In the genomic region with DNA sequence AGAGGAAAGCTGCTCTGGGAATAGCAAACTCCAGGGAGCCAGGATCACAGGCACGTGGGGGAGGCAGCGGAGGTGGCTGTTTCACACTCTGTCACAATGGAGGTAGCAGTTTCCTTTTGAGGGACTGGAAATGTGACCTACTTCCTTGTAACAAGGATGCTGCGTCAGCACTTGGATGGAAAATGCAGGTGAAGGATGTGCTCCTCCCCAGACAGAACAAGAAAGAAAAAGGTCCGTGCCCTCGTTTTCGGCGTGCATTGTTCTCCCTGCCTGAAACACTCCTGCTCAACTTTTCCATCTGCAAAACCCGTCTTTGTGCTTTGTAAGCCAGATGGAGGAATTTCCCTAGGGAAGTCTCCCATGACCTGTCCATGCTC, we compare ENCODE assay signal across 15 cellular contexts. TPM values are rescaled to one million over a fixed set of nuclear protein-coding genes. Genes with fewer than 3 reads are reported as not detected.
DNase-seq lines count a peak whose midpoint lies in the region; ATAC-seq, FAIRE-seq and TF ChIP-seq lines count a peak whose summit lies in the region.
"Had no signal": no experiment of that assay in that cellular context is flagged by ENCODE, and none has a peak within 500 bp of the region (broad histone marks: within the 10 kb centered on the region; RNA-seq: fewer than 3 reads in every experiment).

No MANE protein-coding gene starts in this region.

- peak; percentile 29 for DNase-seq in RPMI8226
- DNase-seq in endodermal cell: peak; percentile 55
- no peak for DNase-seq in HepG2 (ENCODE audit: low spot score)
- peak; percentile 1 for DNase-seq in renal cortical epithelial cell (ENCODE audit: low read depth)
- DNase-seq in SIG-M5 treated with dmso at 0.1 percent for 504 hours (lab: John Stamatoyannopoulos, UW; ENCODE audit: unreplicated experiment): no peak
- DNase-seq in COR-L47 (lab: John Stamatoyannopoulos, UW): no peak
- DNase-seq in HT-29 (ENCODE audit: low spot score): no peak
- DNase-seq: activated naive CD4-positive, alpha-beta T cell treated with Interleukin-2 at 50 U/mL for 16 hours; BE2C; DMS 273 treated with DMSO at 0.1 percent for 48 hours; NCI-H1105 treated with DMSO at 0.1 percent for 48 hours had no signal

- ATAC-seq in HepG2 (no peak), GM21723 (IDR thresholded peaks at IDR 0.05; ENCODE audit: unreplicated experiment) (no peak)

- H3K79me2 ChIP-seq in HepG2 (ENCODE audit: insufficient read depth, low read length): no peaks in the 10 kb centered on the region

- no peaks in the 10 kb centered on the region for H3K36me3 Mint-ChIP-seq in endodermal cell (ENCODE audit: low read depth)
- H3K36me3 Mint-ChIP-seq: IgD-negative memory B cell had no signal

- no peak for TF ChIP-seq EP300 in HepG2 (IDR thresholded peaks at IDR 0.05; ENCODE audit: low read depth in 2 of 2, low read length in 2 of 2)
- no peak for TF ChIP-seq EP300 in HepG2 (CRISPR knock-in tag; IDR thresholded peaks at IDR 0.05; ENCODE audit: borderline replicate concordance)

- H4K20me1 ChIP-seq in HepG2 (ENCODE audit: insufficient read depth, low read length): no peaks in the 10 kb centered on the region

- H3K9ac ChIP-seq in endodermal cell (ENCODE audit: extremely low read depth, low read length, poor library complexity, severe bottlenecking): no peak overlapping the region
- no peak overlapping the region for H3K9ac ChIP-seq in HepG2 (ENCODE audit: insufficient read depth, low read depth, low read length)

- H3K27me3 ChIP-seq in endodermal cell (ENCODE audit: control insufficient read depth, insufficient read depth, low read length, poor library complexity, severe bottlenecking): no peaks in the 10 kb centered on the region
- peaks cover under 1 to 11% of the 10 kb centered on the region in 2 experiments; a peak in 1 of 5 replicates for H3K27me3 ChIP-seq in HepG2 (ENCODE audit: control insufficient read depth in 1 of 2, insufficient read depth in 2 of 2, low read length in 2 of 2)
- H3K27me3 ChIP-seq: BE2C, dorsolateral prefrontal cortex had no signal

- peaks cover 27% of the 10 kb centered on the region for H3K9me3 Mint-ChIP-seq in endodermal cell

- no TSS peak for BruUV-seq in HepG2 (replicated peaks; lab: Mats Ljungman, UMichigan)

- no peak for TF ChIP-seq POLR2A in HepG2 (IDR thresholded peaks at IDR 0.05; ENCODE audit: insufficient read depth in 1 of 2, low read depth in 2 of 2, low read length in 2 of 2)

- FAIRE-seq in HepG2 (lab: Jason Lieb, UNC): no peak

- H3K36me3 ChIP-seq in endodermal cell (ENCODE audit: control insufficient read depth, insufficient read depth, low read length) (no peaks in the 10 kb centered on the region), HepG2 (replicated peaks in 1 of 2; ENCODE audit: control insufficient read depth in 1 of 2, insufficient read depth in 2 of 2, low read length in 2 of 2) (no peaks in the 10 kb centered on the region)
- H3K36me3 ChIP-seq: BE2C had no signal

- H3K4me1 Mint-ChIP-seq in endodermal cell: peaks cover 5% of the 10 kb centered on the region

- TF ChIP-seq CTCF in endodermal cell (conservative IDR thresholded peaks at IDR 0.05): no peak
- TF ChIP-seq CTCF in HepG2 (CRISPR knock-in tag; IDR thresholded peaks at IDR 0.05): no peak

- H3K4me3 ChIP-seq in endodermal cell (ENCODE audit: low read length) (no peak overlapping the region), HepG2 (replicated peaks in 1 of 3; ENCODE audit: insufficient read depth in 1 of 3, low read depth in 2 of 3, low read length in 3 of 3) (no peak overlapping the region)
- H3K4me3 ChIP-seq: dorsolateral prefrontal cortex had no signal

- H3K4me3 Mint-ChIP-seq in endodermal cell: no peak overlapping the region
- H3K4me3 Mint-ChIP-seq: IgD-negative memory B cell; stimulated activated naive CD8-positive, alpha-beta T cell treated with anti-CD3 and anti-CD28 coated beads, Interleukin-15, Interleukin-2, amounts not matched to agents 100 ng/mL and 50 ng/mL, for 24 hours had no signal

- POLR2A ChIA-PET in HepG2 (lab: Yijun Ruan, JAX): no interaction called here

- no peaks in the 10 kb centered on the region for H3K4me1 ChIP-seq in endodermal cell (ENCODE audit: control insufficient read depth, insufficient read depth, low read length)
- H3K4me1 ChIP-seq in HepG2 (ENCODE audit: insufficient read depth, low read length): no peaks in the 10 kb centered on the region
- H3K4me1 ChIP-seq: BE2C had no signal

- CTCF ChIA-PET in HepG2 (lab: Yijun Ruan, JAX; ENCODE audit: low intra/inter-chr PET ratio, low total read pairs): no interaction called here

- no peak overlapping the region for H3K27ac Mint-ChIP-seq in endodermal cell
- H3K27ac Mint-ChIP-seq: stimulated activated naive CD8-positive, alpha-beta T cell treated with anti-CD3 and anti-CD28 coated beads, Interleukin-15, Interleukin-2, amounts not matched to agents 100 ng/mL and 50 ng/mL, for 24 hours had no signal

- H3K9me3 ChIP-seq in endodermal cell (ENCODE audit: control insufficient read depth, low read length): peaks cover 31% of the 10 kb centered on the region
- H3K9me3 ChIP-seq in HepG2 (ENCODE audit: low read length): peaks cover 9% of the 10 kb centered on the region
- H3K9me3 ChIP-seq: BE2C had no signal

- no peak overlapping the region for H2AFZ ChIP-seq in HepG2 (ENCODE audit: low read length)

- intact Hi-C loops in HepG2 (cut with micrococcal nuclease; ENCODE audit: unreplicated experiment): no loop called here

- 78 to 88% methylated on average over 8 of the region's 8 CpGs for WGBS in endodermal cell (ENCODE audit: insufficient coverage in 1 of 2, insufficient read length in 1 of 2), 2 experiments
- WGBS in HepG2 (ENCODE audit: low lambda C conversion rate): 45% methylated on average over 8 of the region's 8 CpGs

- no peak for TF ChIP-seq RAD21 in HepG2 (CRISPR knock-in tag; IDR thresholded peaks at IDR 0.05)

- H3K27me3 Mint-ChIP-seq in endodermal cell (ENCODE audit: insufficient read depth): peaks cover 17% of the 10 kb centered on the region

- H3K4me2 ChIP-seq in HepG2 (ENCODE audit: low read depth, low read length): no peak overlapping the region

- in situ Hi-C loops in HepG2 (cut with HindIII; ENCODE audit: extremely low pct_ligation_motif_present, low pct_unique_long_range_greater_than_20kb): no loop called here

- H3K27ac ChIP-seq in endodermal cell (ENCODE audit: low read depth, low read length): no peak overlapping the region
- H3K27ac ChIP-seq in HepG2 (ENCODE audit: extremely low read length, insufficient read depth, low read length): no peak overlapping the region
- H3K27ac ChIP-seq: dorsolateral prefrontal cortex had no signal

TF ChIP-seq in HepG2, 621 proteins besides CTCF, POLR2A, EP300 and RAD21:
- TF ChIP-seq MAFK (conservative IDR thresholded peaks at IDR 0.05 in 1 of 2, IDR thresholded peaks at IDR 0.05 in 1 of 2; ENCODE audit: low read length in 2 of 2): peak; percentile 13 to 45; a peak in 2 of 4 replicates
- no peak for TF ChIP-seq NKX3-1 (CRISPR knock-in tag; IDR thresholded peaks at IDR 0.05)
- TF ChIP-seq MTF2 (CRISPR knock-in tag; IDR thresholded peaks at IDR 0.05; ENCODE audit: borderline replicate concordance): no peak
- no peak for TF ChIP-seq SCMH1 (CRISPR knock-in tag; IDR thresholded peaks at IDR 0.05; ENCODE audit: borderline replicate concordance)
- 0 out of 2 replicates have a peak, but pooled peaks have one; percentile 34 for TF ChIP-seq MAFF (IDR thresholded peaks at IDR 0.05; ENCODE audit: low read depth, low read length)
- TF ChIP-seq ZNF274 (CRISPR knock-in tag; IDR thresholded peaks at IDR 0.05): no peak

RNA-seq across cellular contexts. Expression of a gene that starts 55.1 kb away (rescaled TPM):
- total RNA-seq in endodermal cell (10 to 100 TPM; 62.2 to 74.9 TPM), HepG2 (2016; rRNA removed; fragmentation: Illumina TruSeq; extraction: Trizol) (3.4 and 3.8 TPM in 2 replicates), renal cortical epithelial cell (8.3 and 12.9 TPM in 2 replicates)
- polyA plus RNA-seq in endodermal cell (2013, experiment 1 of 2): 46.2 TPM
- polyA plus RNA-seq in endodermal cell (2013, experiment 2 of 2): 45.0 TPM
- 1.1 and 1.3 TPM in 2 replicates for total RNA-seq in HepG2 (2016; cell fraction: cytosol; rRNA removed; fragmentation: Illumina TruSeq; extraction: Trizol; ENCODE audit: low read depth)
- total RNA-seq in HepG2 (2016; cell fraction: insoluble cytoplasmic fraction; rRNA removed; fragmentation: Illumina TruSeq; extraction: Trizol): 3.2 and 3.8 TPM in 2 replicates
- 1.5 and 2.4 TPM in 2 replicates for total RNA-seq in HepG2 (2016; cell fraction: membrane; rRNA removed; fragmentation: Illumina TruSeq; extraction: Trizol)
- 3.8 TPM in 2 replicates for total RNA-seq in HepG2 (2016; cell fraction: nucleus; rRNA removed; fragmentation: Illumina TruSeq; extraction: Trizol)
- 4.6 and 5.3 TPM in 2 replicates for polyA plus RNA-seq in HepG2 (2011; rRNA removed)
- polyA plus RNA-seq in HepG2 (2011; cell fraction: cytosol; rRNA removed): 1.9 and 2.4 TPM in 2 replicates
- 6.3 and 6.6 TPM in 2 replicates for polyA plus RNA-seq in HepG2 (2011; cell fraction: nucleus; rRNA removed)
- 3.7 and 4.6 TPM in 2 replicates for polyA plus RNA-seq in HepG2 (2012)
- polyA plus RNA-seq in HepG2 (2016; cell fraction: cytosol; fragmentation: Illumina TruSeq; extraction: Trizol; ENCODE audit: low read depth): 0.45 and 0.58 TPM in 2 replicates
- polyA plus RNA-seq in HepG2 (2016; cell fraction: insoluble cytoplasmic fraction; fragmentation: Illumina TruSeq; extraction: Trizol; ENCODE audit: low read depth): 4.5 and 5.7 TPM in 2 replicates
- 0.58 and 1.3 TPM in 2 replicates for polyA plus RNA-seq in HepG2 (2016; cell fraction: membrane; fragmentation: Illumina TruSeq; extraction: Trizol; ENCODE audit: low read depth)
- polyA plus RNA-seq in HepG2 (2016; cell fraction: nucleus; fragmentation: Illumina TruSeq; extraction: Trizol; ENCODE audit: insufficient read depth, low read depth): 4.4 and 5.5 TPM in 2 replicates
- polyA minus RNA-seq in HepG2 (2011; rRNA and poly(A)+ RNA removed; ENCODE audit: low replicate concordance): 6.5 and 8.9 TPM in 2 replicates
- polyA minus RNA-seq in HepG2 (2011; cell fraction: cytosol; rRNA and poly(A)+ RNA removed): 4.5 and 5.0 TPM in 2 replicates
- polyA minus RNA-seq in HepG2 (2011; cell fraction: nucleus; rRNA and poly(A)+ RNA removed): 4.5 and 4.7 TPM in 2 replicates
- total RNA-seq in HT-29 (2014; rRNA removed; shearing (Covaris generic)): 1.3 and 1.9 TPM in 2 replicates
- polyA plus RNA-seq: IgD-negative memory B cell had no signal

Comparison
In these comparisons a context has a peak if more than half of its experiments do, and no peak if none do; other contexts are left out.
1. DNase-seq: peak in RPMI8226 (single experiment), endodermal cell (single experiment) and renal cortical epithelial cell (single experiment); none in HepG2 (single experiment), SIG-M5 treated with dmso at 0.1 percent for 504 hours (single experiment), COR-L47 (single experiment) and HT-29 (single experiment).